ENCODE assay signal across 18 cellular contexts in the genomic region with DNA sequence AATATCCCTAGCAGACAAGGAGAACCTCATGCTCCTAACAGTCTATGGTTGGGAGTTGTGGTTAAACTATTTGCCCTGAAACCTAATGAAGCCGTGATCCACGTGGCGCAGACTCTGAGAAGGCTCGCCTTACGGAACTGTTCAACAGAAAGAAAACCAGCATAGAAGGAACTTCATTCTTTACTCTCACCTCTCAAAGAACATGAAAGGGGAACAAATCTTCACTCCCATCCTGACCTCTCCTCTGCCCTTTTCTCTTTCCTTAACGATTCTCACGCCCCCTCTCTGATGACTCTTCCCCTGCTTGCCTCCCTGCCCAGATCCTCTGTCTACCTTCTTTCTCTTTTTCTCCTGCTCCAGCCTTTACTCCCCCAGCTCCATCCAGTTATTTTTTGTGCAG. TPM values are rescaled to one million over a fixed set of nuclear protein-coding genes. Genes with fewer than 3 reads are reported as not detected.
DNase-seq lines count a peak whose midpoint lies in the region; ATAC-seq and TF ChIP-seq lines count a peak whose summit lies in the region.
"Had no signal": no experiment of that assay in that cellular context is flagged by ENCODE, and none has a peak within 500 bp of the region (broad histone marks: within the 10 kb centered on the region; RNA-seq: fewer than 3 reads in every experiment).

No MANE protein-coding gene starts in this region.

- H2AFZ ChIP-seq in mesenchymal stem cell (ENCODE audit: low read depth, low read length): no peak overlapping the region

- H3K9me3 Mint-ChIP-seq in CD14-positive monocyte (peaks cover 0 to 3% (median 0%) of the 10 kb centered on the region in 7 donors), Calu3 (ENCODE audit: low read depth, unreplicated experiment) (no peaks in the 10 kb centered on the region)
- H3K9me3 Mint-ChIP-seq in activated CD8-positive, alpha-beta T cell treated with anti-CD3 and anti-CD28 coated beads, Interleukin-2, amount 10 ng/mL, durations not matched to agents 7 days and 5 days (ENCODE audit: insufficient read depth): no peaks in the 10 kb centered on the region
- H3K9me3 Mint-ChIP-seq: activated naive CD8-positive, alpha-beta T cell treated with anti-CD3 and anti-CD28 coated beads, Interleukin-2, amount 10 ng/mL, durations not matched to agents 7 days and 5 days; natural killer cell treated with Interleukin-12 subunit alpha and Interleukin-12 subunit beta and Interleukin-15 and Interleukin-18, amount 100 ng/mL, for 72 hours had no signal

- H3K23ac ChIP-seq in mesenchymal stem cell (ENCODE audit: low read length in 2 of 2): no peak overlapping the region

- ATAC-seq in activated CD8-positive, alpha-beta T cell treated with anti-CD3 and anti-CD28 coated beads, Interleukin-2, amount 10 ng/mL, durations not matched to agents 7 days and 5 days: no peak
- ATAC-seq: natural killer cell treated with Interleukin-12 subunit alpha and Interleukin-12 subunit beta and Interleukin-15 and Interleukin-18, amount 100 ng/mL, for 72 hours; T-helper 17 cell had no signal

- H3K4me3 Mint-ChIP-seq in CD14-positive monocyte (peak overlapping the region; percentile 47 to 54), Calu3 (ENCODE audit: low read depth, unreplicated experiment) (no peak overlapping the region)
- no peak overlapping the region for H3K4me3 Mint-ChIP-seq in activated CD8-positive, alpha-beta T cell treated with anti-CD3 and anti-CD28 coated beads, Interleukin-2, amount 10 ng/mL, durations not matched to agents 7 days and 5 days
- H3K4me3 Mint-ChIP-seq: activated naive CD8-positive, alpha-beta T cell treated with anti-CD3 and anti-CD28 coated beads, Interleukin-2, amount 10 ng/mL, durations not matched to agents 7 days and 5 days; natural killer cell treated with Interleukin-12 subunit alpha and Interleukin-12 subunit beta and Interleukin-15 and Interleukin-18, amount 100 ng/mL, for 72 hours; T-helper 17 cell had no signal

- no peak for TF ChIP-seq EP300 in esophagus muscularis mucosa (IDR thresholded peaks at IDR 0.05)

- no peak overlapping the region for H4K8ac ChIP-seq in mesenchymal stem cell (ENCODE audit: low read length)

- no peaks in the 10 kb centered on the region for H3K79me1 ChIP-seq in mesenchymal stem cell (replicated peaks; ENCODE audit: low read length, poor library complexity, severe bottlenecking)

- peak overlapping the region; percentile 82 to 94 (median 91) for H3K27ac Mint-ChIP-seq in CD14-positive monocyte
- no peak overlapping the region for H3K27ac Mint-ChIP-seq in Calu3 (ENCODE audit: unreplicated experiment)
- no peak overlapping the region for H3K27ac Mint-ChIP-seq in activated CD8-positive, alpha-beta T cell treated with anti-CD3 and anti-CD28 coated beads, Interleukin-2, amount 10 ng/mL, durations not matched to agents 7 days and 5 days
- H3K27ac Mint-ChIP-seq: activated naive CD8-positive, alpha-beta T cell treated with anti-CD3 and anti-CD28 coated beads, Interleukin-2, amount 10 ng/mL, durations not matched to agents 7 days and 5 days; natural killer cell treated with Interleukin-12 subunit alpha and Interleukin-12 subunit beta and Interleukin-15 and Interleukin-18, amount 100 ng/mL, for 72 hours; T-helper 17 cell had no signal

- H3K36me3 Mint-ChIP-seq in CD14-positive monocyte (no peaks in the 10 kb centered on the region), Calu3 (ENCODE audit: insufficient read depth, unreplicated experiment) (no peaks in the 10 kb centered on the region)
- H3K36me3 Mint-ChIP-seq in activated CD8-positive, alpha-beta T cell treated with anti-CD3 and anti-CD28 coated beads, Interleukin-2, amount 10 ng/mL, durations not matched to agents 7 days and 5 days (ENCODE audit: low read depth): no peaks in the 10 kb centered on the region
- H3K36me3 Mint-ChIP-seq: activated naive CD8-positive, alpha-beta T cell treated with anti-CD3 and anti-CD28 coated beads, Interleukin-2, amount 10 ng/mL, durations not matched to agents 7 days and 5 days; natural killer cell treated with Interleukin-12 subunit alpha and Interleukin-12 subunit beta and Interleukin-15 and Interleukin-18, amount 100 ng/mL, for 72 hours had no signal

- intact Hi-C loops in CD14-positive monocyte (cut with micrococcal nuclease): no loop called here
- intact Hi-C loops in esophagus muscularis mucosa (cut with DNase I): no loop called here
- intact Hi-C loops in Calu3 (cut with micrococcal nuclease; ENCODE audit: unreplicated experiment): no loop called here

- peaks cover 0 to 17% (median 4%) of the 10 kb centered on the region in 4 donors for H3K36me3 ChIP-seq in esophagus muscularis mucosa
- H3K36me3 ChIP-seq in mesenchymal stem cell (ENCODE audit: control insufficient read depth in 1 of 2, insufficient read depth in 2 of 2, low read depth in 1 of 2, low read length in 2 of 2): peaks cover 3 to 4% of the 10 kb centered on the region in 2 experiments
- H3K36me3 ChIP-seq: heart left ventricle had no signal

- TF ChIP-seq CTCF in CD14-positive monocyte (IDR thresholded peaks at IDR 0.05) (no peak), esophagus muscularis mucosa (IDR thresholded peaks at IDR 0.05) (no peak), Calu3 (IDR thresholded peaks at IDR 0.05; ENCODE audit: unreplicated experiment) (no peak)

- no peak overlapping the region for H3K9ac ChIP-seq in mesenchymal stem cell (ENCODE audit: low read length)

- H3K14ac ChIP-seq in mesenchymal stem cell (ENCODE audit: low read length in 2 of 2): no peak overlapping the region

- H3K27me3 ChIP-seq in esophagus muscularis mucosa (no peaks in the 10 kb centered on the region), mesenchymal stem cell (ENCODE audit: control insufficient read depth in 1 of 2, insufficient read depth in 1 of 2, low read length in 2 of 2) (no peaks in the 10 kb centered on the region)
- H3K27me3 ChIP-seq: heart left ventricle had no signal

- H4K91ac ChIP-seq in mesenchymal stem cell (ENCODE audit: low read length): no peak overlapping the region

- POLR2A ChIA-PET in activated CD8-positive, alpha-beta T cell treated with anti-CD3 and anti-CD28 coated beads, Interleukin-2, amount 10 ng/mL, durations not matched to agents 7 days and 5 days (lab: Charles Lee): no interaction called here

- no peak overlapping the region for H3K4me2 ChIP-seq in mesenchymal stem cell (ENCODE audit: low read length, poor library complexity, severe bottlenecking)

- no peak overlapping the region for H3K4ac ChIP-seq in mesenchymal stem cell (ENCODE audit: low read depth in 1 of 2, low read length in 2 of 2)

- no peak overlapping the region for H2BK12ac ChIP-seq in mesenchymal stem cell (ENCODE audit: low read length in 2 of 2)

- no peak overlapping the region for H2AK5ac ChIP-seq in mesenchymal stem cell (ENCODE audit: low read length, severe bottlenecking)

- H3K4me1 ChIP-seq in esophagus muscularis mucosa (peaks cover 5 to 83% (median 66%) of the 10 kb centered on the region in 4 donors), mesenchymal stem cell (ENCODE audit: control insufficient read depth, insufficient read depth, low read depth, low read length) (peaks cover 3% of the 10 kb centered on the region)

- no peak overlapping the region for H2BK15ac ChIP-seq in mesenchymal stem cell (ENCODE audit: low read depth, poor library complexity, severe bottlenecking)

- H3K18ac ChIP-seq in mesenchymal stem cell (ENCODE audit: low read depth in 1 of 2, low read length in 2 of 2): no peak overlapping the region

- WGBS in esophagus muscularis mucosa: 59% methylated on average over 7 of the region's 7 CpGs
- 95% methylated on average over 7 of the region's 7 CpGs for WGBS in mesenchymal stem cell

- H3K4me1 Mint-ChIP-seq in CD14-positive monocyte: peaks cover 61% of the 10 kb centered on the region
- H3K4me1 Mint-ChIP-seq in Calu3 (ENCODE audit: low read depth, unreplicated experiment): no peaks in the 10 kb centered on the region
- H3K4me1 Mint-ChIP-seq in activated CD8-positive, alpha-beta T cell treated with anti-CD3 and anti-CD28 coated beads, Interleukin-2, amount 10 ng/mL, durations not matched to agents 7 days and 5 days (ENCODE audit: low read depth): no peaks in the 10 kb centered on the region
- H3K4me1 Mint-ChIP-seq: activated naive CD8-positive, alpha-beta T cell treated with anti-CD3 and anti-CD28 coated beads, Interleukin-2, amount 10 ng/mL, durations not matched to agents 7 days and 5 days had no signal

- CTCF ChIA-PET in Calu3 (lab: Charles Lee): no interaction called here
- CTCF ChIA-PET in activated CD8-positive, alpha-beta T cell treated with anti-CD3 and anti-CD28 coated beads, Interleukin-2, amount 10 ng/mL, durations not matched to agents 7 days and 5 days (lab: Charles Lee): interaction anchor here (1.6 to 2.0 kb wide), 2 partner anchors 15 to 16 kb away, joined by 4 read pairs; no protein-coding TSS in a partner anchor

- H3K27ac ChIP-seq in esophagus muscularis mucosa (replicated peaks in 1 of 4) (peak overlapping the region; percentile 70 to 86 (median 73)), mesenchymal stem cell (ENCODE audit: low read length, poor library complexity, severe bottlenecking) (no peak overlapping the region)

- H2BK120ac ChIP-seq in mesenchymal stem cell (ENCODE audit: low read depth, low read length): no peak overlapping the region

- no peak overlapping the region for H2BK5ac ChIP-seq in mesenchymal stem cell (ENCODE audit: low read depth, low read length, poor library complexity, severe bottlenecking)

- peaks cover 0 to 2% (median 1%) of the 10 kb centered on the region in 3 donors for H3K27me3 Mint-ChIP-seq in CD14-positive monocyte (ENCODE audit: low read depth in 3 of 3)
- peaks cover 14% of the 10 kb centered on the region for H3K27me3 Mint-ChIP-seq in Calu3 (ENCODE audit: unreplicated experiment)
- peaks cover 6% of the 10 kb centered on the region for H3K27me3 Mint-ChIP-seq in activated CD8-positive, alpha-beta T cell treated with anti-CD3 and anti-CD28 coated beads, Interleukin-2, amount 10 ng/mL, durations not matched to agents 7 days and 5 days (ENCODE audit: low read depth)

- BruUV-seq in Calu3 (replicated peaks; lab: Mats Ljungman, UMichigan): no TSS peak

- H3K9me3 ChIP-seq in esophagus muscularis mucosa (no peaks in the 10 kb centered on the region), mesenchymal stem cell (ENCODE audit: control insufficient read depth, low read length) (no peaks in the 10 kb centered on the region)
- H3K9me3 ChIP-seq: heart left ventricle had no signal

- DNase-seq in CD14-positive monocyte (ENCODE audit: low spot score): no peak
- DNase-seq in NOMO-1 treated with DMSO at 0.1 percent for 48 hours (lab: John Stamatoyannopoulos, UW; ENCODE audit: unreplicated experiment): peak; percentile 73
- DNase-seq in esophagus muscularis mucosa (ENCODE audit: extremely low spot score): no peak
- peak; percentile 55 for DNase-seq in pons (ENCODE audit: low spot score)
- no peak for DNase-seq in stimulated activated CD4-positive, alpha-beta T cell treated with anti-CD3 and anti-CD28 coated beads, Interleukin-15, amount 100 ng/mL, for 24 hours
- DNase-seq in Calu3: no peak
- no peak for DNase-seq in mesenchymal stem cell
- DNase-seq in activated CD8-positive, alpha-beta T cell treated with anti-CD3 and anti-CD28 coated beads, Interleukin-2, amount 10 ng/mL, durations not matched to agents 7 days and 5 days: no peak
- DNase-seq: activated CD4-positive, alpha-beta T cell treated with anti-CD3 and anti-CD28 coated beads for 1 hour; activated naive CD8-positive, alpha-beta T cell treated with anti-CD3 and anti-CD28 coated beads, Interleukin-2, amount 10 ng/mL, durations not matched to agents 7 days and 5 days; heart left ventricle; kidney; NCI-H1436; stimulated activated naive CD4-positive, alpha-beta T cell; T-helper 17 cell had no signal

- H3K4me3 ChIP-seq in esophagus muscularis mucosa (no peak overlapping the region), mesenchymal stem cell (ENCODE audit: insufficient read depth in 1 of 2, low read depth in 1 of 2, low read length in 2 of 2) (no peak overlapping the region)
- H3K4me3 ChIP-seq: heart left ventricle had no signal

- TF ChIP-seq POLR2A in esophagus muscularis mucosa (IDR thresholded peaks at IDR 0.05; ENCODE audit: low read depth): no peak

RNA-seq across cellular contexts. Expression of gene IRAG1, which starts 54.2 kb away (rescaled TPM):
- polyA plus RNA-seq in CD14-positive monocyte: 1 to 10 TPM; 3.0 to 3.3 TPM
- total RNA-seq in esophagus muscularis mucosa (100 to 1,000 TPM; 205 to 338 (median 276) TPM), Calu3 (2022) (not detected in 2 replicates)
- polyA plus RNA-seq in mesenchymal stem cell (2013, experiment 1 of 2): 21.1 TPM
- 20.4 TPM for polyA plus RNA-seq in mesenchymal stem cell (2013, experiment 2 of 2)
- not detected for total RNA-seq in activated CD8-positive, alpha-beta T cell treated with anti-CD3 and anti-CD28 coated beads, Interleukin-2, amount 10 ng/mL, durations not matched to agents 7 days and 5 days
- total RNA-seq: activated naive CD8-positive, alpha-beta T cell treated with anti-CD3 and anti-CD28 coated beads, Interleukin-2, amount 10 ng/mL, durations not matched to agents 7 days and 5 days; epithelial cell of proximal tubule; natural killer cell treated with Interleukin-12 subunit alpha and Interleukin-12 subunit beta and Interleukin-15 and Interleukin-18, amount 100 ng/mL, for 72 hours; NCI-H460 had no signal

Comparison
In these comparisons a context has a peak if more than half of its experiments do, and no peak if none do; other contexts are left out.
1. DNase-seq: peak in NOMO-1 treated with DMSO at 0.1 percent for 48 hours (single experiment) and pons (single experiment); none in CD14-positive monocyte (single experiment), esophagus muscularis mucosa (single experiment), stimulated activated CD4-positive, alpha-beta T cell treated with anti-CD3 and anti-CD28 coated beads, Interleukin-15, amount 100 ng/mL, for 24 hours (single experiment), Calu3 (single experiment), mesenchymal stem cell (single experiment) and activated CD8-positive, alpha-beta T cell treated with anti-CD3 and anti-CD28 coated beads, Interleukin-2, amount 10 ng/mL, durations not matched to agents 7 days and 5 days (single experiment).
2. H3K27ac Mint-ChIP-seq: peak in CD14-positive monocyte (7 of 7); none in Calu3 (single experiment) and activated CD8-positive, alpha-beta T cell treated with anti-CD3 and anti-CD28 coated beads, Interleukin-2, amount 10 ng/mL, durations not matched to agents 7 days and 5 days (single experiment).
3. H3K4me3 Mint-ChIP-seq: peak in CD14-positive monocyte (2 of 2); none in Calu3 (single experiment) and activated CD8-positive, alpha-beta T cell treated with anti-CD3 and anti-CD28 coated beads, Interleukin-2, amount 10 ng/mL, durations not matched to agents 7 days and 5 days (single experiment).
4. RNA of gene IRAG1, which starts 54.2 kb away (total RNA-seq): 205 to 338 TPM in esophagus muscularis mucosa; not detected in Calu3 and not detected in activated CD8-positive, alpha-beta T cell treated with anti-CD3 and anti-CD28 coated beads, Interleukin-2, amount 10 ng/mL, durations not matched to agents 7 days and 5 days; every median in the first group is over 100 times any median in the second.